In the genomic region with DNA sequence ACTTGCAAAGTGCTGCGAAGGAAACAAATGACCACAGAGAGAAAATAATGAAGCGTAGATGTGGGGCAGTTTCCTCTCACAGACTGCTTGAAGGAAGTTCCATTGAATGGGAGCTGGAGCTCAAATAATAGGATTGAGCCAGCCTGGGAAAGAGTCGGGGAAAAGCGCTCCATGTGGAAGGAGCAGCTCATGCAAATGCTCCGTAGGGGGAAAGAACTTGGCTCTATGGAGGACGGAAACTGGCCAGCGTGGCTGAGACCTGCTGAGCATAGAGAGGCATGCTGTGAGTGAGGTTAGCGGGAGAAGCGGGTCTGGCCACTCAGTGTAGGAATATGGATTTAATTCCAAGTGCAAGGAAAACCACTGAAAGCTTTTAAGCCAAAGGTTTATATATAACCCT, we compare ENCODE assay signal across 16 cellular contexts. TPM values are rescaled to one million over a fixed set of nuclear protein-coding genes. Genes with fewer than 3 reads are reported as not detected.
"Had no signal": no experiment of that assay in that cellular context is flagged by ENCODE, and none has a peak within 500 bp of the region (broad histone marks: within the 10 kb centered on the region; RNA-seq: fewer than 3 reads in every experiment).

No MANE protein-coding gene starts in this region.

- H3K4me1 ChIP-seq: breast epithelium, pancreas, thyroid gland had no signal

- H3K9me3 ChIP-seq: breast epithelium, esophagus squamous epithelium, pancreas, thyroid gland had no signal

- H3K27ac ChIP-seq: breast epithelium, esophagus squamous epithelium, pancreas, thyroid gland had no signal

- DNase-seq: activated B cell treated with CpG ODN at 0.5 μM for 24 hours; activated CD4-positive, alpha-beta T cell treated with anti-CD3 and anti-CD28 coated beads, Interleukin-2, amount 10 ng/mL, durations not matched to agents 24 days and 14 days; activated CD8-positive, alpha-beta memory T cell treated with anti-CD3 and anti-CD28 coated beads, Interleukin-2, amount 50 U/mL, for 48 hours; activated gamma-delta T cell; activated naive CD8-positive, alpha-beta T cell treated with anti-CD3 and anti-CD28 coated beads for 36 hours; activated T-cell treated with anti-CD3 and anti-CD28 coated beads, Interleukin-2, amount 50 U/mL, for 72 hours; esophagus squamous epithelium; left cardiac atrium; pancreas; stimulated activated CD4-positive, alpha-beta T cell treated with anti-CD3 and anti-CD28 coated beads, Interleukin-12 subunit alpha, Interleukin-12 subunit beta, amount 100 ng/mL, for 4 hours; SW 1271; thyroid gland had no signal

- H3K36me3 ChIP-seq: breast epithelium, esophagus squamous epithelium, pancreas, thyroid gland had no signal

- H3K27me3 ChIP-seq: breast epithelium, thyroid gland had no signal

- H3K4me3 ChIP-seq: breast epithelium, esophagus squamous epithelium, lung, pancreas, thyroid gland had no signal

RNA-seq across cellular contexts. Expression of a gene that starts 28.6 kb away (rescaled TPM):
- total RNA-seq: activated B cell treated with CpG ODN at 0.5 μM for 24 hours; activated CD4-positive, alpha-beta T cell treated with anti-CD3 and anti-CD28 coated beads, Interleukin-2, amount 10 ng/mL, durations not matched to agents 24 days and 14 days; activated naive CD8-positive, alpha-beta T cell treated with anti-CD3 and anti-CD28 coated beads for 36 hours; activated T-cell treated with anti-CD3 and anti-CD28 coated beads, Interleukin-2, amount 50 U/mL, for 72 hours; neural crest cell; T-helper 2 cell treated with Interferon-gamma antibody and Interleukin-4, amounts not matched to agents 100 ng/mL and 5 ng/mL, for 36 hours had no signal
